Comparison of ENCODE assay signal across 1 cellular context in the genomic region with DNA sequence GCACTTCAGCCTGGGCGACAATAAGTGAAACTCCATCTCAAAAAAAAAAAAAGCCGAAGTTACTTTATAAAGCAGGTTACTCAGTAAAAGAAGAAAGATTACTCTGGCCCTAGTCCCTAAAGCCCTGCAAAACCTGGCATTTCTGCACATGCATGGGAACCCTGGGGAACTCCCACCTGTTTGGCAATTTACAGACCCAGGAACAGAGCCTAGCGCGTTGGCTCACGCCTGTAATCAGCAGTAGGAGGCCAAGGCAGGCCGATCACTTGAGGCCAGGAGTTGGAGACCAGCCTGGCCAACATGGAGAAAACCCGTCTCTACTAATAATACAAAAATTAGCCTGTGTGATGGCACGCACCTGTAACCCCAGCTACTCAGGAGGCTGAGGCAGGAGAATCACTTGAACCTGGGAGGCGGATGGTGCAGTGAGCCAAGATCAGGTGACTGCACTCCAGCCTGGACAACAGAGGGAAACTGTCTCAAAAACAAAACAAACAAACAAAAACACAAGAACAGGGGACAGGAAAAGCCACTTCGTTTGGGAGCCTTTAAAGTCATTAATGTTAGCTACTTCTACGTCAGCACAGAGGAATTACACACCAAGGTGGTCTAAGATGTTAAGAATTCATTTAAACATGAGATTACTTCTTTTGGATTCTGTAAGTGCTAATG.
TF ChIP-seq lines count a peak whose summit lies in the region.

No MANE protein-coding gene starts in this region.

TF ChIP-seq in SK-N-SH, 30 proteins besides CTCF, POLR2A, EP300 and RAD21 (continued from another document):
- TF ChIP-seq FOXJ3 (CRISPR knock-in tag; IDR thresholded peaks at IDR 0.05) (no peak), SIN3A (IDR thresholded peaks at IDR 0.05; ENCODE audit: borderline replicate concordance, low read depth, low read length) (no peak), IRF3 (IDR thresholded peaks at IDR 0.05; ENCODE audit: low read depth, low read length) (no peak), RFX5 (IDR thresholded peaks at IDR 0.05; ENCODE audit: low read length) (no peak), MXI1 (IDR thresholded peaks at IDR 0.05; ENCODE audit: low read depth, low read length) (no peak), TCF12 (IDR thresholded peaks at IDR 0.05) (no peak)
